Comparison of ENCODE assay signal across 23 cellular contexts in the genomic region with DNA sequence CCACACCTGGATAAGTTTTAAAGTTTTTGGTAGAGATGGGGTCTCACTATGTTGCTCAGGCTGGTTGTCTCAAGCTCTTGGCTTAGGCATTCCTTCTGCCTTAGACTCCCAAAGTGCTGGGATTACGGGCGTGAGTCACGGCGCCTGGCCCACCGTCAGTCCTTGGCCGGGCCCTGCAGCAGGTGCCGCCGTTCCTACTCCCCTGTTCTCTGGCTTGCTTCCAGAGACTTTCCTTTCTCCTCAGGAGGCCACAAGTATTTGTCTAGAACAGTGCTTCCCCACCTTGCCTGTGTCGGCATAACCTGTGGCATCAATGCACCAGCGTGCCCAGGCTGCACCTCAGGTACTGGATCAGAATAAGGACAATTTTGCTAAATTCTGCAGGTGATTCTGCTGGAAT. TPM values are rescaled to one million over a fixed set of nuclear protein-coding genes. Genes with fewer than 3 reads are reported as not detected.
A peak's percentile ranks its signal among the peaks of the same experiment; 100 is the strongest.
DNase-seq lines count a peak whose midpoint lies in the region; ATAC-seq, FAIRE-seq and TF ChIP-seq lines count a peak whose summit lies in the region.
"Had no signal": no experiment of that assay in that cellular context is flagged by ENCODE, and none has a peak within 500 bp of the region (broad histone marks: within the 10 kb centered on the region; RNA-seq: fewer than 3 reads in every experiment).

No MANE protein-coding gene starts in this region.

- no peak for ATAC-seq in HG02852 (IDR thresholded peaks at IDR 0.05; ENCODE audit: unreplicated experiment)
- ATAC-seq: SK-N-SH treated with all-trans-retinoic acid at 6 μM for 48 hours had no signal

- H3K36me3 ChIP-seq in suprapubic skin, result no peaks in the 10 kb centered on the region

- no peaks in the 10 kb centered on the region for H3K36me3 Mint-ChIP-seq in neural crest cell (ENCODE audit: low read depth)

- H3K9me3 ChIP-seq in suprapubic skin, result no peaks in the 10 kb centered on the region

- DNase-seq in NCI-H2107 (lab: John Stamatoyannopoulos, UW) (peak; percentile 36), NCI-H2107 treated with DMSO at 0.1 percent for 48 hours (lab: John Stamatoyannopoulos, UW; ENCODE audit: unreplicated experiment) (no peak), HTR-8/SVneo (ENCODE audit: insufficient read length, low spot score) (no peak), RPMI8226 (peak; percentile 64), neural crest cell (ENCODE audit: low read depth, low spot score) (no peak), suprapubic skin (ENCODE audit: low spot score in 2 of 2) (no peak)
- no peak for DNase-seq in stimulated activated CD4-positive, alpha-beta T cell treated with anti-CD3 and anti-CD28 coated beads, Interleukin-4, amount 100 ng/mL, for 24 hours
- DNase-seq: ACHN; H9; IMR-90; MV-4-11; NCI-H1417; NCI-H187; NCI-H2171; NCI-H446 treated with DMSO at 0.1 percent for 48 hours; NCI-H526 treated with DMSO at 0.1 percent for 48 hours; NK-92 treated with Interleukin-12 subunit alpha and Interleukin-12 subunit beta, amount 100 ng/mL, for 24 hours had no signal

- H3K9me3 Mint-ChIP-seq in neural crest cell, result no peaks in the 10 kb centered on the region
- H3K9me3 Mint-ChIP-seq: H9 had no signal

- TF ChIP-seq EP300 in suprapubic skin (IDR thresholded peaks at IDR 0.05), result no peak

- H3K4me3 Mint-ChIP-seq in neural crest cell, result no peak overlapping the region
- H3K4me3 Mint-ChIP-seq: H9 had no signal

- FAIRE-seq in HTR-8/SVneo (lab: Jason Lieb, UNC), result peak; percentile 46
- FAIRE-seq: D721Med had no signal

- peaks cover 13% of the 10 kb centered on the region for H3K27me3 Mint-ChIP-seq in neural crest cell (ENCODE audit: low read depth)

- H3K27ac Mint-ChIP-seq in neural crest cell (ENCODE audit: unreplicated experiment), result peak overlapping the region; percentile 57
- H3K27ac Mint-ChIP-seq: H9 had no signal

- WGBS in suprapubic skin, result 71% methylated on average over 9 of the region's 10 CpGs

- H3K27ac ChIP-seq in suprapubic skin, result no peak overlapping the region
- H3K27ac ChIP-seq: 22Rv1, C4-2B, KMS-11 had no signal

- H3K4me3 ChIP-seq in suprapubic skin, result no peak overlapping the region

- H3K27me3 ChIP-seq in suprapubic skin, result peaks cover 54% of the 10 kb centered on the region

- no peak for TF ChIP-seq CTCF in neural crest cell (conservative IDR thresholded peaks at IDR 0.05)
- no peak for TF ChIP-seq CTCF in suprapubic skin (IDR thresholded peaks at IDR 0.05)

- H3K4me1 ChIP-seq in suprapubic skin, result peaks cover 18% of the 10 kb centered on the region

- H3K4me1 Mint-ChIP-seq in neural crest cell, result peaks cover 11% of the 10 kb centered on the region

- no peak for TF ChIP-seq POLR2A in suprapubic skin (IDR thresholded peaks at IDR 0.05)

RNA-seq across cellular contexts. Expression of gene MGAT5B, which starts 3.0 kb away (rescaled TPM):
- 14.3 and 14.6 TPM in 2 replicates for total RNA-seq in neural crest cell
- under 1 TPM in 3 of 4 donors, not detected in 1; 0.26 to 0.72 (median 0.30) TPM for total RNA-seq in suprapubic skin

Comparison
In these comparisons a context has a peak if more than half of its experiments do, and no peak if none do; other contexts are left out.
1. DNase-seq: peak in NCI-H2107 (single experiment) and RPMI8226 (single experiment); none in NCI-H2107 treated with DMSO at 0.1 percent for 48 hours (single experiment), HTR-8/SVneo (single experiment), neural crest cell (single experiment), suprapubic skin (0 of 2) and stimulated activated CD4-positive, alpha-beta T cell treated with anti-CD3 and anti-CD28 coated beads, Interleukin-4, amount 100 ng/mL, for 24 hours (single experiment).